24 cellular contexts compared by ENCODE assay signal in the genomic region with DNA sequence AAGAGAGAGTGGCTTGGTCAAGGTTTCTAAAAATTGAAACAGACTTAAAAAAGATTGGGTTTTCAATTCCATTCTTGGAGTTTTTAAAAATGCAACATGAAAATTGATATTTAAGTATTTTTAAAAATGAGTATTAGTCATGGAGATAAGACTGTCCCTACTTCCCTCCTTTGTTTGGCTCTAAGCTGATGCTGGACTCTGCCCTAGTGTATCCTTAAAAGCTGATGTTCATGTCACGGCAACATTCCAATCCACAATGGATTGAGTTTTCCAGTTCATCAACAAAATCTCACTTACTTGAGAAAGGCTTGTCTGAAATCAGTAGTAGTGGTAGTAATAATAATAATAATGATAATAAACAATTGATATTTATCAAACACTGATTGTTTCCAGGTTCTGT.
DNase-seq lines count a peak whose midpoint lies in the region; ATAC-seq and TF ChIP-seq lines count a peak whose summit lies in the region.
"Had no signal": no experiment of that assay in that cellular context is flagged by ENCODE, and none has a peak within 500 bp of the region (broad histone marks: within the 10 kb centered on the region; RNA-seq: fewer than 3 reads in every experiment).

No MANE protein-coding gene starts in this region.

- 53 to 68% (median 58%) methylated on average over 1 of the region's 1 CpG for WGBS in heart left ventricle, 4 donors
- 57% methylated on average over 1 of the region's 1 CpG for WGBS in right lobe of liver (ENCODE audit: insufficient coverage, low coverage, low lambda C conversion rate, missing lambda C conversion rate)

- H3K9me3 ChIP-seq in heart left ventricle = no peaks in the 10 kb centered on the region
- H3K9me3 ChIP-seq in right lobe of liver = no peaks in the 10 kb centered on the region
- no peaks in the 10 kb centered on the region for H3K9me3 ChIP-seq in upper lobe of right lung
- H3K9me3 ChIP-seq: Caco-2, gastroesophageal sphincter, thyroid gland had no signal

- ATAC-seq in heart left ventricle (no peak), Right ventricle myocardium superior (ENCODE audit: poor library complexity) (no peak), right lobe of liver (no peak), upper lobe of right lung (no peak), HG02970 (IDR thresholded peaks at IDR 0.05; ENCODE audit: low FRiP score, unreplicated experiment) (no peak)
- ATAC-seq: activated CD4-positive, CD25-positive, alpha-beta regulatory T cell treated with anti-CD3 and anti-CD28 coated beads, Interleukin-2, amount 50 U/mL, for 24 hours; activated T-cell treated with anti-CD3 and anti-CD28 coated beads, Interleukin-2, amount 50 U/mL, for 4 hours; gastroesophageal sphincter; left colon; T-cell had no signal

- H3K27me3 ChIP-seq in heart left ventricle = no peaks in the 10 kb centered on the region
- no peaks in the 10 kb centered on the region for H3K27me3 ChIP-seq in right lobe of liver
- no peaks in the 10 kb centered on the region for H3K27me3 ChIP-seq in upper lobe of right lung
- H3K27me3 ChIP-seq: gastroesophageal sphincter, thyroid gland had no signal

- DNase-seq in heart left ventricle = no peak
- no peak for DNase-seq in Right ventricle myocardium superior
- peak; percentile 55 to 73 for DNase-seq in cardiac fibroblast (ENCODE audit: low read depth in 2 of 2)
- no peak for DNase-seq in right lobe of liver
- no peak for DNase-seq in upper lobe of right lung
- no peak for DNase-seq in hippocampal formation (lab: John Stamatoyannopoulos, UW)
- DNase-seq in stimulated activated CD4-positive, alpha-beta T cell treated with anti-CD3 and anti-CD28 coated beads, Interleukin-15, amount 100 ng/mL, for 24 hours = no peak
- DNase-seq: activated CD8-positive, alpha-beta memory T cell treated with anti-CD3 and anti-CD28 coated beads for 24 hours; activated naive CD4-positive, alpha-beta T cell treated with anti-CD3 and anti-CD28 coated beads for 36 hours; activated T-cell treated with anti-CD3 and anti-CD28 coated beads, Interleukin-2, amount 50 U/mL, for 4 hours; Caco-2; erythroblast; Karpas-422; left colon; NCI-H1048; NCI-H2029; NCI-H345; stimulated activated naive CD4-positive, alpha-beta T cell; T-cell; thyroid gland had no signal

- peaks cover 3 to 57% (median 40%) of the 10 kb centered on the region in 12 donors for H3K4me1 ChIP-seq in heart left ventricle
- H3K4me1 ChIP-seq in right lobe of liver = peaks cover 0 to 42% (median 7%) of the 10 kb centered on the region in 4 donors
- peaks cover 23% of the 10 kb centered on the region for H3K4me1 ChIP-seq in upper lobe of right lung

- intact Hi-C loops in heart left ventricle (cut with DNase I) = loop anchor here in 1 of 10 donors (10.0 kb wide), 1 partner anchor 163 kb away; no protein-coding TSS in a partner anchor
- intact Hi-C loops in Right ventricle myocardium superior (cut with DNase I) = no loop called here
- intact Hi-C loops in right lobe of liver (cut with DNase I) = no loop called here
- intact Hi-C loops in upper lobe of right lung (cut with DNase I) = no loop called here

- TF ChIP-seq POLR2A in heart left ventricle (IDR thresholded peaks at IDR 0.05) = no peak
- TF ChIP-seq POLR2A in right lobe of liver (IDR thresholded peaks at IDR 0.05) = no peak

- H3K36me3 ChIP-seq in heart left ventricle = no peaks in the 10 kb centered on the region
- H3K36me3 ChIP-seq in right lobe of liver = no peaks in the 10 kb centered on the region
- no peaks in the 10 kb centered on the region for H3K36me3 ChIP-seq in upper lobe of right lung
- H3K36me3 ChIP-seq: gastroesophageal sphincter, thyroid gland had no signal

- TF ChIP-seq CTCF in heart left ventricle (IDR thresholded peaks at IDR 0.05) (no peak), cardiac fibroblast (IDR thresholded peaks at IDR 0.05; ENCODE audit: low read depth, low read length) (no peak), right lobe of liver (IDR thresholded peaks at IDR 0.05) (no peak), upper lobe of right lung (IDR thresholded peaks at IDR 0.05) (no peak)

- no peak overlapping the region for H3K4me3 ChIP-seq in heart left ventricle
- H3K4me3 ChIP-seq in cardiac fibroblast (replicated peaks in 1 of 2; ENCODE audit: low read depth in 2 of 2, low read length in 2 of 2) = no peak overlapping the region
- H3K4me3 ChIP-seq in right lobe of liver = no peak overlapping the region
- H3K4me3 ChIP-seq in upper lobe of right lung = no peak overlapping the region
- H3K4me3 ChIP-seq: gastroesophageal sphincter, skin epidermis, thyroid gland had no signal

- peak overlapping the region in 7 of 12 donors; percentile 6 to 64 (median 23) for H3K27ac ChIP-seq in heart left ventricle
- H3K27ac ChIP-seq in right lobe of liver = peak overlapping the region; percentile 58 to 86 (median 78)
- H3K27ac ChIP-seq in upper lobe of right lung = peak overlapping the region; percentile 72

Comparison
In these comparisons a context has a peak if more than half of its experiments do, and no peak if none do; other contexts are left out.
1. DNase-seq: peak in cardiac fibroblast (2 of 2); none in heart left ventricle (0 of 5), Right ventricle myocardium superior (single experiment), right lobe of liver (0 of 3), upper lobe of right lung (single experiment), hippocampal formation (0 of 2) and stimulated activated CD4-positive, alpha-beta T cell treated with anti-CD3 and anti-CD28 coated beads, Interleukin-15, amount 100 ng/mL, for 24 hours (single experiment).
2. H3K27ac ChIP-seq: peak in every context shown above with its lines; median percentile 78 in right lobe of liver; 72 in upper lobe of right lung; 23 in heart left ventricle.